ENCODE assay signal across 1 cellular context in the genomic region with DNA sequence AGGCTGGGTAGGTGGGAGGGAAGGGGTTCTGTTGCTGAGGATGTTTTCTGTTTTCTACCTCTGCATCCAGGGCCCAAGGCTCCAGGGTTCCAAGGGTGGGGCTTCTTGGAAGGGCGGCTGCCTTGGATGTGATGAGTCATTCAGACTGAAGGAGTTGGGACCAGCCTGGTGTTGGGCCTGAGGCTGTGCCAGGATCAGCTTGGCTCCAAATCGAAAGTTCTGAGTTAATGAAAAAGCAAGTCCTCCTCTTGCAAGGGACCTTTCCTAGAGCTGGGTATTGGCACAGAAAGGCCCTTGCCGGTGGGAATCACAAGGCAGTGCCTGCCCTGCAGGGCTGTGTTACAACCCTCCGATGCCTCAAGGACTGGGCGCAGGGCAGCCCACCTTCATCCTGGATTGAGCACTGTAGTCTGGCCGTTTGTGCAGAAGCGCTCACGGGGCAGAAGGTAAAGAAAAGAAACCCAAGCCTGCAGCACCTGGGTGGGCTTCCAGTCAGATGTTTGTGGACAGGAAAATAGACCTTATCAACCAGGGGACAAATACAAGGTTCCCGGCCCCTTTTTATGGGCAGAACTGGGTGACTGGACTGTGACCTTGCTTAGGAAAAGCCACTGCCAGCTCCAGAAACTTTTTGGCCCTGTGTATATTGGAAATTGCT.
TF ChIP-seq lines count a peak whose summit lies in the region.

No MANE protein-coding gene starts in this region.

TF ChIP-seq in A549, 52 proteins besides CTCF, POLR2A, EP300 and RAD21 (continued from another document):
- TF ChIP-seq REST (IDR thresholded peaks at IDR 0.05) (no peak), RNF2 (IDR thresholded peaks at IDR 0.05; ENCODE audit: borderline replicate concordance, low read depth) (no peak), RCOR1 (IDR thresholded peaks at IDR 0.05; ENCODE audit: low read depth, low read length) (no peak), MAZ (IDR thresholded peaks at IDR 0.05; ENCODE audit: borderline replicate concordance, low read depth, low read length) (no peak), HOXB5 (CRISPR knock-in tag; IDR thresholded peaks at IDR 0.05) (0 out of 2 replicates have a peak, but pooled peaks have one; percentile 29), PHF8 (IDR thresholded peaks at IDR 0.05; ENCODE audit: borderline replicate concordance, low read depth) (no peak), BCL3 (IDR thresholded peaks at IDR 0.05) (no peak), SREBF2 (IDR thresholded peaks at IDR 0.05) (no peak), MYC (IDR thresholded peaks at IDR 0.05; ENCODE audit: borderline replicate concordance, low read length) (no peak), CHD2 (IDR thresholded peaks at IDR 0.05; ENCODE audit: low read length, partially characterized antibody) (no peak), HOXB13 (CRISPR knock-in tag; IDR thresholded peaks at IDR 0.05; ENCODE audit: low read depth) (no peak), NFE2L2 (conservative IDR thresholded peaks at IDR 0.05; ENCODE audit: low read length) (peak; percentile 56), FOSB (CRISPR knock-in tag; IDR thresholded peaks at IDR 0.05) (0 out of 2 replicates have a peak, but pooled peaks have one; percentile 64), GATA3 (IDR thresholded peaks at IDR 0.05; ENCODE audit: borderline replicate concordance) (peak; percentile 71), HMGXB4 (CRISPR knock-in tag; IDR thresholded peaks at IDR 0.05; ENCODE audit: borderline replicate concordance) (no peak), NR3C1 (IDR thresholded peaks at IDR 0.05) (no peak), KDM5A (IDR thresholded peaks at IDR 0.05) (no peak), RFX5 (IDR thresholded peaks at IDR 0.05) (no peak)
- TF ChIP-seq, protein P1, sequence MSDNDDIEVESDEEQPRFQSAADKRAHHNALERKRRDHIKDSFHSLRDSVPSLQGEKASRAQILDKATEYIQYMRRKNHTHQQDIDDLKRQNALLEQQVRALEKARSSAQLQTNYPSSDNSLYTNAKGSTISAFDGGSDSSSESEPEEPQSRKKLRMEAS (IDR thresholded peaks at IDR 0.05) = peak; percentile 67
